29 cellular contexts compared by ENCODE assay signal in the genomic region with DNA sequence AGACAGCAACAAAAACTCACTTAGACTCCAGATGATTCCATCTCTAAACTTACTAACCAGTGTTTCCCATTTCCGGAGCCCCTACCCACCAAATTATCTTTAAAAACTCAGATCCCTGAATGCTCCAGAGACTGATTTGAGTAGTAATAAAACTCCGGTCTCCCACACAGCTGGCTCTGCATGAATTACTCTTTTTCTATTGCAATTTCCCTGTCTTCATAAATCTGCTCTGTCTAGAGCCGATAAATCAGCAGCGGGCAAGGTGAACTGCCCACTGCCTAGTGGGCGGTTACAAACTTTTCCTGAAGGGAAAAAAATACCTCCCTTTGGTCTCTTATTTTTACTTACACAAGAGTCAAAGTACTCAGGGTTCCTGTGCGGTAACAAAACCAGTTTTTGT.
"Had no signal": no experiment of that assay in that cellular context is flagged by ENCODE, and none has a peak within 500 bp of the region (broad histone marks: within the 10 kb centered on the region; RNA-seq: fewer than 3 reads in every experiment).

No MANE protein-coding gene starts in this region.

- H3K27me3 Mint-ChIP-seq: naive thymus-derived CD8-positive, alpha-beta T cell; progenitor cell of endocrine pancreas; stimulated activated naive CD8-positive, alpha-beta T cell treated with anti-CD3 and anti-CD28 coated beads, Interleukin-15, Interleukin-2, amounts not matched to agents 100 ng/mL and 50 ng/mL, for 24 hours had no signal

- H3K27me3 ChIP-seq: neural progenitor cell, ovary, right atrium auricular region, right lobe of liver, sigmoid colon, stomach, thyroid gland, tibial nerve, upper lobe of left lung, vagina had no signal

- H3K4me3 ChIP-seq: neural progenitor cell, ovary, psoas muscle, right atrium auricular region, right lobe of liver, sigmoid colon, stomach, thoracic aorta, thyroid gland, tibial nerve, upper lobe of left lung, vagina had no signal

- H3K9me3 Mint-ChIP-seq: natural killer cell treated with Interleukin-12 subunit alpha and Interleukin-12 subunit beta and Interleukin-15 and Interleukin-18, amount 100 ng/mL, for 72 hours; neural progenitor cell; stimulated activated effector memory CD8-positive, alpha-beta T cell treated with anti-CD3 and anti-CD28 coated beads, Interleukin-12 subunit alpha, Interleukin-12 subunit beta, amount 100 ng/mL, for 72 hours; stimulated activated naive B cell treated with anti-CD40 and anti-IgM and Interleukin-4, amounts not matched to agents 10 μg/mL and 1 μg/mL and 100 μg/mL, for 72 hours; stimulated activated naive CD8-positive, alpha-beta T cell treated with anti-CD3 and anti-CD28 coated beads, Interleukin-15, Interleukin-2, amounts not matched to agents 100 ng/mL and 50 ng/mL, for 24 hours had no signal

- H3K36me3 ChIP-seq: neural progenitor cell, ovary, right atrium auricular region, right lobe of liver, sigmoid colon, stomach, thoracic aorta, thyroid gland, tibial nerve, upper lobe of left lung, vagina had no signal

- ATAC-seq: naive thymus-derived CD8-positive, alpha-beta T cell; natural killer cell treated with Interleukin-12 subunit alpha and Interleukin-12 subunit beta and Interleukin-15 and Interleukin-18, amount 100 ng/mL, for 72 hours; psoas muscle; right lobe of liver; stimulated activated effector memory CD8-positive, alpha-beta T cell treated with anti-CD3 and anti-CD28 coated beads, Interleukin-12 subunit alpha, Interleukin-12 subunit beta, amount 100 ng/mL, for 72 hours; stimulated activated naive B cell treated with anti-CD40 and anti-IgM and Interleukin-4, amounts not matched to agents 10 μg/mL and 1 μg/mL and 100 μg/mL, for 72 hours had no signal

- H3K9ac ChIP-seq: neural progenitor cell, parathyroid adenoma had no signal

- H2AFZ ChIP-seq: neural progenitor cell, parathyroid adenoma had no signal

- H3K27ac ChIP-seq: neural progenitor cell, ovary, parathyroid adenoma, psoas muscle, right atrium auricular region, right lobe of liver, sigmoid colon, stomach, thoracic aorta, thyroid gland, tibial nerve, upper lobe of left lung, vagina had no signal

- H3K79me2 ChIP-seq: parathyroid adenoma had no signal

- H3K4me3 Mint-ChIP-seq: naive thymus-derived CD8-positive, alpha-beta T cell; natural killer cell treated with Interleukin-12 subunit alpha and Interleukin-12 subunit beta and Interleukin-15 and Interleukin-18, amount 100 ng/mL, for 72 hours; neural progenitor cell; stimulated activated effector memory CD8-positive, alpha-beta T cell treated with anti-CD3 and anti-CD28 coated beads, Interleukin-12 subunit alpha, Interleukin-12 subunit beta, amount 100 ng/mL, for 72 hours; stimulated activated naive B cell treated with anti-CD40 and anti-IgM and Interleukin-4, amounts not matched to agents 10 μg/mL and 1 μg/mL and 100 μg/mL, for 72 hours; stimulated activated naive CD8-positive, alpha-beta T cell treated with anti-CD3 and anti-CD28 coated beads, Interleukin-15, Interleukin-2, amounts not matched to agents 100 ng/mL and 50 ng/mL, for 24 hours had no signal

- DNase-seq: naive thymus-derived CD8-positive, alpha-beta T cell; occipital lobe; ovary; posterior cingulate gyrus; psoas muscle; retina; right lobe of liver; sigmoid colon; small intestine; stimulated activated CD4-positive, alpha-beta T cell treated with anti-CD3 and anti-CD28 coated beads, Interleukin-15, amount 100 ng/mL, for 24 hours; stimulated activated CD4-positive, alpha-beta T cell treated with anti-CD3 and anti-CD28 coated beads, Interleukin-2, amount 100 ng/mL, for 24 hours; stimulated activated CD4-positive, alpha-beta T cell treated with anti-CD3 and anti-CD28 coated beads, Interleukin-2, amount 100 ng/mL, for 48 hours; stimulated activated CD4-positive, alpha-beta T cell treated with anti-CD3 and anti-CD28 coated beads, Interleukin-4, amount 100 ng/mL, for 24 hours; stimulated activated naive B cell treated with anti-CD40 and anti-IgM and Interleukin-4, amounts not matched to agents 10 μg/mL and 1 μg/mL and 100 μg/mL, for 72 hours; stimulated activated naive CD4-positive, alpha-beta T cell treated with Interleukin-2 at 50 U/mL for 16 hours; stomach; thyroid gland; trophoblast cell; upper lobe of left lung had no signal

- H3K4me2 ChIP-seq: neural progenitor cell had no signal

- H3K9me3 ChIP-seq: ovary, psoas muscle, right atrium auricular region, right lobe of liver, sigmoid colon, stomach, thoracic aorta, thyroid gland, tibial nerve, upper lobe of left lung, vagina had no signal

- H3K4me1 ChIP-seq: parathyroid adenoma, psoas muscle, right atrium auricular region, right lobe of liver, sigmoid colon, stomach, thyroid gland, tibial nerve, upper lobe of left lung, vagina had no signal

- H3K27ac Mint-ChIP-seq: naive thymus-derived CD8-positive, alpha-beta T cell; natural killer cell treated with Interleukin-12 subunit alpha and Interleukin-12 subunit beta and Interleukin-15 and Interleukin-18, amount 100 ng/mL, for 72 hours; neural progenitor cell; progenitor cell of endocrine pancreas; stimulated activated effector memory CD8-positive, alpha-beta T cell treated with anti-CD3 and anti-CD28 coated beads, Interleukin-12 subunit alpha, Interleukin-12 subunit beta, amount 100 ng/mL, for 72 hours; stimulated activated naive B cell treated with anti-CD40 and anti-IgM and Interleukin-4, amounts not matched to agents 10 μg/mL and 1 μg/mL and 100 μg/mL, for 72 hours; stimulated activated naive CD8-positive, alpha-beta T cell treated with anti-CD3 and anti-CD28 coated beads, Interleukin-15, Interleukin-2, amounts not matched to agents 100 ng/mL and 50 ng/mL, for 24 hours had no signal

- H3K36me3 Mint-ChIP-seq: naive thymus-derived CD8-positive, alpha-beta T cell; natural killer cell treated with Interleukin-12 subunit alpha and Interleukin-12 subunit beta and Interleukin-15 and Interleukin-18, amount 100 ng/mL, for 72 hours; neural progenitor cell; stimulated activated effector memory CD8-positive, alpha-beta T cell treated with anti-CD3 and anti-CD28 coated beads, Interleukin-12 subunit alpha, Interleukin-12 subunit beta, amount 100 ng/mL, for 72 hours; stimulated activated naive B cell treated with anti-CD40 and anti-IgM and Interleukin-4, amounts not matched to agents 10 μg/mL and 1 μg/mL and 100 μg/mL, for 72 hours had no signal

- H3K4me1 Mint-ChIP-seq: naive thymus-derived CD8-positive, alpha-beta T cell; stimulated activated effector memory CD8-positive, alpha-beta T cell treated with anti-CD3 and anti-CD28 coated beads, Interleukin-12 subunit alpha, Interleukin-12 subunit beta, amount 100 ng/mL, for 72 hours had no signal
